Comparison of ENCODE assay signal across 9 cellular contexts in genomic region chr4:110165382-110166285, GRCh38. TPM values are rescaled to one million over a fixed set of nuclear protein-coding genes. Genes with fewer than 3 reads are reported as not detected.
DNase-seq lines count a peak whose midpoint lies in the region; TF ChIP-seq lines count a peak whose summit lies in the region.
"Had no signal": no experiment of that assay in that cellular context is flagged by ENCODE, and none has a peak within 500 bp of the region (broad histone marks: within the 10 kb centered on the region; RNA-seq: fewer than 3 reads in every experiment).

No MANE protein-coding gene starts in this region.

- H3K36me3 ChIP-seq in Caco-2 (ENCODE audit: control insufficient read depth, insufficient read depth, low read length), result no peaks in the 10 kb centered on the region; the same call in 1 of the 2 replicates

- no peak overlapping the region for H3K4me3 ChIP-seq in Caco-2 (ENCODE audit: low read depth, low read length)

- no CpG with 5 or more reads among the region's 5 CpGs for WGBS in H9 (ENCODE audit: extremely low coverage, insufficient read length, low lambda C conversion rate)

- no peak overlapping the region for H3K4ac ChIP-seq in H9 (ENCODE audit: low read depth, low read length)

- no peak overlapping the region for H3K56ac ChIP-seq in H9 (ENCODE audit: insufficient read length, low read depth, low read length)

- DNase-seq in Caco-2 (peak in 1 of 2 experiments; percentile 41), H9 (no peak), NCI-H526 treated with DMSO at 0.1 percent for 48 hours (lab: John Stamatoyannopoulos, UW) (peak; percentile 77), activated T-cell treated with anti-CD3 and anti-CD28 coated beads for 1 hour (ENCODE audit: low read depth) (peak; percentile 33), glomerular visceral epithelial cell (ENCODE audit: extremely low spot score) (peak; percentile 72), NCI-H1694 treated with DMSO at 0.1 percent for 48 hours (lab: John Stamatoyannopoulos, UW) (no peak), HuH-7 (ENCODE audit: low spot score) (no peak)
- peak; percentile 26 for DNase-seq in stimulated activated CD8-positive, alpha-beta memory T cell treated with anti-CD3 and anti-CD28 coated beads, Interleukin-15, amount 100 ng/mL, for 1 hour (ENCODE audit: low read depth)

- no peak for TF ChIP-seq CTCF in Caco-2 (IDR thresholded peaks at IDR 0.05; ENCODE audit: insufficient read depth in 1 of 2, low read depth in 1 of 2, low read length in 1 of 2, severe bottlenecking in 1 of 2, unreplicated experiment in 1 of 2)
- TF ChIP-seq CTCF in H9 (conservative IDR thresholded peaks at IDR 0.05), result no peak

- H4K5ac ChIP-seq in H9 (ENCODE audit: insufficient read length, low read depth, low read length), result no peak overlapping the region

- no peak overlapping the region for H3K9ac ChIP-seq in H9 (ENCODE audit: extremely low read depth, insufficient read length, low read length)

- H2BK20ac ChIP-seq in H9 (ENCODE audit: low read depth, low read length, poor library complexity, severe bottlenecking), result no peak overlapping the region

- POLR2A ChIA-PET in Caco-2 (lab: Charles Lee), result no interaction called here

- H3K9me3 Mint-ChIP-seq in Caco-2 (ENCODE audit: unreplicated experiment), result no peaks in the 10 kb centered on the region
- H3K9me3 Mint-ChIP-seq in H9, result no peaks in the 10 kb centered on the region

- no peak overlapping the region for H3K27ac ChIP-seq in H9 (ENCODE audit: insufficient read length, low read depth, low read length)
- H3K27ac ChIP-seq: HL-60 had no signal

- no peaks in the 10 kb centered on the region for H3K23me2 ChIP-seq in H9 (ENCODE audit: insufficient read length, low read depth, low read length, poor library complexity, severe bottlenecking)

- BruUV-seq in Caco-2 (replicated peaks; lab: Mats Ljungman, UMichigan), result no TSS peak

- H3K18ac ChIP-seq in H9 (ENCODE audit: insufficient read length, low read depth, low read length), result no peak overlapping the region

- H2BK15ac ChIP-seq in H9 (ENCODE audit: low read depth, low read length), result no peak overlapping the region

- no peak overlapping the region for H3K14ac ChIP-seq in H9 (ENCODE audit: insufficient read depth, low read length)

- H3K79me2 ChIP-seq in H9 (ENCODE audit: insufficient read depth, low read length), result no peaks in the 10 kb centered on the region; the same call in 1 of the 2 replicates

- H3K27me3 ChIP-seq in Caco-2 (replicated peaks; ENCODE audit: control insufficient read depth, insufficient read depth, low read length) (no peaks in the 10 kb centered on the region), H9 (ENCODE audit: insufficient read depth, low read length) (no peaks in the 10 kb centered on the region)

- H2BK120ac ChIP-seq in H9 (ENCODE audit: low read depth, low read length, poor library complexity, severe bottlenecking), result no peak overlapping the region

- H3K4me3 Mint-ChIP-seq in Caco-2 (ENCODE audit: unreplicated experiment), result no peak overlapping the region
- no peak overlapping the region for H3K4me3 Mint-ChIP-seq in H9

- intact Hi-C loops in Caco-2 (cut with micrococcal nuclease; ENCODE audit: unreplicated experiment), result no loop called here

- H3K36me3 Mint-ChIP-seq in Caco-2 (ENCODE audit: insufficient read depth, unreplicated experiment) (no peaks in the 10 kb centered on the region), H9 (ENCODE audit: insufficient read depth in 1 of 3, low read depth in 3 of 3) (peaks cover 0 to 27% (median 4%) of the 10 kb centered on the region in 3 experiments; a peak in 4 of 7 replicates)

- H3K4me1 ChIP-seq in Caco-2, result peaks cover 29% of the 10 kb centered on the region
- no peaks in the 10 kb centered on the region for H3K4me1 ChIP-seq in H9 (ENCODE audit: insufficient read depth, low read length)

- H3K79me1 ChIP-seq in H9 (ENCODE audit: insufficient read depth, low read depth, low read length, poor library complexity, severe bottlenecking), result no peaks in the 10 kb centered on the region

- no peak overlapping the region for H3K23ac ChIP-seq in H9 (ENCODE audit: insufficient read length, low read depth, low read length)

- H2AFZ ChIP-seq in H9 (ENCODE audit: low read length), result no peak overlapping the region

- no peak overlapping the region for H2BK12ac ChIP-seq in H9 (ENCODE audit: insufficient read length, low read depth, low read length)

- no peak overlapping the region for H2AK5ac ChIP-seq in H9 (ENCODE audit: insufficient read length, low read length)

- no peaks in the 10 kb centered on the region for H3K27me3 Mint-ChIP-seq in Caco-2 (ENCODE audit: insufficient read depth, unreplicated experiment)
- H3K27me3 Mint-ChIP-seq in H9 (ENCODE audit: low read depth), result no peaks in the 10 kb centered on the region

- H3K9me3 ChIP-seq in Caco-2 (no peaks in the 10 kb centered on the region), H9 (ENCODE audit: control insufficient read depth, low read depth, low read length) (no peaks in the 10 kb centered on the region)

- no peak overlapping the region for H2BK5ac ChIP-seq in H9 (ENCODE audit: insufficient read length, low read length)

- no peak overlapping the region for H4K91ac ChIP-seq in H9 (ENCODE audit: insufficient read length, low read depth, low read length)

- H3K27ac Mint-ChIP-seq in Caco-2 (ENCODE audit: unreplicated experiment), result peak overlapping the region; percentile 6
- peak overlapping the region; percentile 25 to 88 (median 72); a peak in 6 of 7 replicates for H3K27ac Mint-ChIP-seq in H9

- H4K20me1 ChIP-seq in H9 (ENCODE audit: control insufficient read depth, insufficient read depth, insufficient read length), result no peaks in the 10 kb centered on the region

- peaks cover 17% of the 10 kb centered on the region for H3K4me1 Mint-ChIP-seq in Caco-2 (ENCODE audit: low read depth, unreplicated experiment)
- H3K4me1 Mint-ChIP-seq in H9, result peaks cover 7 to 12% of the 10 kb centered on the region in 2 experiments; a peak in 3 of 4 replicates

- H3T11ph ChIP-seq in H9 (ENCODE audit: low read length), result no peak overlapping the region

- CTCF ChIA-PET in Caco-2 (lab: Charles Lee), result no interaction called here

- no peak overlapping the region for H4K8ac ChIP-seq in H9 (replicated peaks; ENCODE audit: insufficient read length, low read depth, low read length)

- H3K4me2 ChIP-seq in H9 (ENCODE audit: insufficient read depth, insufficient read length, low read length), result no peak overlapping the region

RNA-seq across cellular contexts. Expression of gene ELOVL6, which starts 32.8 kb away (rescaled TPM):
- total RNA-seq in Caco-2 (2022) (9.3 and 9.5 TPM in 2 replicates), H9 (2021) (62.6 and 64.6 TPM in 2 replicates)

Comparison
In these comparisons a context has a peak if more than half of its experiments do, and no peak if none do; other contexts are left out.
1. DNase-seq: peak in NCI-H526 treated with DMSO at 0.1 percent for 48 hours (single experiment), activated T-cell treated with anti-CD3 and anti-CD28 coated beads for 1 hour (single experiment), glomerular visceral epithelial cell (single experiment) and stimulated activated CD8-positive, alpha-beta memory T cell treated with anti-CD3 and anti-CD28 coated beads, Interleukin-15, amount 100 ng/mL, for 1 hour (single experiment); none in H9 (single experiment), NCI-H1694 treated with DMSO at 0.1 percent for 48 hours (single experiment) and HuH-7 (single experiment).